In the genomic region with DNA sequence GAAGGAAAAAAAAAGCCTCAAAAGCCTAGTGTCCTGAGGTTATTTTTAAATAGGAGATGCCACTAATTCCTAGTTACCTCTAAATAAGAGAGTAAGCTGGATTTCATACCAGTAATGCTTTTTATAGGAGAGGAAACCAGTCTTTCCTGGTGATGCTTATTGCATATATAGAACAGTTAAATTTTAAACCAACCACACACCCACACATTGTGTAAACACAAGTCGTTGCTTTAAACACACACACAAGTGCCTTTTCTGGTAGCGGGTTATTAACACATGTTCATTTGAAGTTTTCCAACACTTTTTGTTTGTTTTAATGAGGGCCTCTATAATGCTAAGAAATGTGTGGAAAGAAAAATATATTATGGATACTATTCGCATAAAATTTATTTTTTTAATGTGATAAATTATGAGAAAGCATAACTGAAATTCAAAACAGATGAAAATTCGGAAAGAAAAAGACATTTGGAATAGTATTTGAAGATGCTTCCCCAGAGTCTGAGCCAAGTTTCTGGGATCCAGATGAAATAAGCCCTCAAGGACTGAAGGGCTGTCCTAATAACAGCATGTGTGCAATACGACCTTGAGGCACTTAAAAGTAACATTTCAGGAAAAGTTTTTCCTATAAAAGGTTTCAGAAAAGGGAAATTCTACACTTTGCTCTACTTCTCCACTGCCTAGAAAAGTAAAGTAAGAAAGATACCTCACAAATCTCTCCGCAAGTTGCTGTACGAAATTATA, we compare ENCODE assay signal across 8 cellular contexts. TPM values are rescaled to one million over a fixed set of nuclear protein-coding genes. Genes with fewer than 3 reads are reported as not detected.
DNase-seq lines count a peak whose midpoint lies in the region; ATAC-seq and TF ChIP-seq lines count a peak whose summit lies in the region.

No MANE protein-coding gene starts in this region.

- H3K4me3 Mint-ChIP-seq in Caco-2 (ENCODE audit: unreplicated experiment) (peak overlapping the region; percentile 78), osteocyte (ENCODE audit: unreplicated experiment) (peak overlapping the region; percentile 97)

- peak overlapping the region; percentile 98 for H3K4me2 ChIP-seq in OCI-LY3 (ENCODE audit: low read length)

- no TSS peak for BruUV-seq in Caco-2 (replicated peaks; lab: Mats Ljungman, UMichigan)

- peak overlapping the region; percentile 88 for H3K27ac ChIP-seq in OCI-LY3 (ENCODE audit: low read length)

- no peak for ATAC-seq in HG02973 (IDR thresholded peaks at IDR 0.05; ENCODE audit: unreplicated experiment)

- intact Hi-C loops in Caco-2 (cut with micrococcal nuclease; ENCODE audit: unreplicated experiment) (no loop called here), head of caudate nucleus (cut with DNase I) (no loop called here)

- H3K9me3 Mint-ChIP-seq in Caco-2 (ENCODE audit: unreplicated experiment) = no peaks in the 10 kb centered on the region
- no peaks in the 10 kb centered on the region for H3K9me3 Mint-ChIP-seq in osteocyte (ENCODE audit: unreplicated experiment)

- no peaks in the 10 kb centered on the region for H3K79me2 ChIP-seq in OCI-LY3 (ENCODE audit: low read length)

- no peak overlapping the region for H2AFZ ChIP-seq in OCI-LY3 (ENCODE audit: low read depth, low read length)

- no peak overlapping the region for H3K9ac ChIP-seq in OCI-LY3 (ENCODE audit: low read length)

- no peak for DNase-seq in Caco-2
- DNase-seq in epithelial cell of esophagus (ENCODE audit: low read depth) = no peak
- DNase-seq in osteocyte (ENCODE audit: extremely low spot score, unreplicated experiment) = no peak
- no peak for DNase-seq in head of caudate nucleus
- DNase-seq in NCI-H187 (lab: John Stamatoyannopoulos, UW) = no peak
- no peak for DNase-seq in NOMO-1 (lab: John Stamatoyannopoulos, UW; ENCODE audit: unreplicated experiment in 2 of 2)

- H3K4me1 ChIP-seq in Caco-2 (no peaks in the 10 kb centered on the region; the same call in 1 of the 2 replicates), OCI-LY3 (ENCODE audit: low read length) (peaks cover 59% of the 10 kb centered on the region)

- POLR2A ChIA-PET in Caco-2 (lab: Charles Lee) = no interaction called here

- H3K4me1 Mint-ChIP-seq in Caco-2 (ENCODE audit: low read depth, unreplicated experiment) (no peaks in the 10 kb centered on the region), osteocyte (ENCODE audit: unreplicated experiment) (peaks cover 35% of the 10 kb centered on the region)

- peaks cover 10% of the 10 kb centered on the region for H3K27me3 Mint-ChIP-seq in Caco-2 (ENCODE audit: insufficient read depth, unreplicated experiment)
- no peaks in the 10 kb centered on the region for H3K27me3 Mint-ChIP-seq in osteocyte (ENCODE audit: unreplicated experiment)

- no peak overlapping the region for H3K27ac Mint-ChIP-seq in Caco-2 (ENCODE audit: unreplicated experiment)
- peak overlapping the region; percentile 89 for H3K27ac Mint-ChIP-seq in osteocyte (ENCODE audit: unreplicated experiment)

- H3K27me3 ChIP-seq in Caco-2 (replicated peaks; ENCODE audit: control insufficient read depth, insufficient read depth, low read length) (peaks cover 2% of the 10 kb centered on the region; the same call in 1 of the 2 replicates), OCI-LY3 (ENCODE audit: low read depth, low read length) (peaks cover 3% of the 10 kb centered on the region; the same call in 1 of the 2 replicates)

- TF ChIP-seq CTCF in Caco-2 (IDR thresholded peaks at IDR 0.05; ENCODE audit: insufficient read depth in 1 of 2, low read depth in 1 of 2, low read length in 1 of 2, severe bottlenecking in 1 of 2, unreplicated experiment in 1 of 2) (no peak), OCI-LY3 (IDR thresholded peaks at IDR 0.05; ENCODE audit: low read depth, low read length) (no peak), epithelial cell of esophagus (IDR thresholded peaks at IDR 0.05; ENCODE audit: insufficient read depth, low read depth, low read length, missing control alignments) (no peak), osteocyte (IDR thresholded peaks at IDR 0.05) (no peak)

- CTCF ChIA-PET in Caco-2 (lab: Charles Lee) = no interaction called here

- H3K36me3 ChIP-seq in Caco-2 (ENCODE audit: control insufficient read depth, insufficient read depth, low read length) (no peaks in the 10 kb centered on the region), OCI-LY3 (replicated peaks; ENCODE audit: low read depth, low read length) (peaks cover 19% of the 10 kb centered on the region)

- H3K4me3 ChIP-seq in Caco-2 (ENCODE audit: low read depth, low read length) (no peak overlapping the region), OCI-LY3 (ENCODE audit: low read length) (peak overlapping the region; percentile 81), epithelial cell of esophagus (ENCODE audit: low read length) (peak overlapping the region; percentile 75)

- H3K36me3 Mint-ChIP-seq in Caco-2 (ENCODE audit: insufficient read depth, unreplicated experiment) = peaks cover 5% of the 10 kb centered on the region
- H3K36me3 Mint-ChIP-seq in osteocyte (ENCODE audit: unreplicated experiment) = peaks cover 22% of the 10 kb centered on the region

- H4K20me1 ChIP-seq in OCI-LY3 (ENCODE audit: insufficient read depth, low read length) = no peaks in the 10 kb centered on the region

- H3K9me3 ChIP-seq in Caco-2 = no peaks in the 10 kb centered on the region
- peaks cover 8% of the 10 kb centered on the region; the same call in 1 of the 2 replicates for H3K9me3 ChIP-seq in OCI-LY3 (ENCODE audit: insufficient read depth, low read length)

RNA-seq across cellular contexts. Expression of a gene that starts 2.0 kb away (rescaled TPM):
- total RNA-seq in Caco-2 (2022) (0.97 and 1.4 TPM in 2 replicates), osteocyte (35.3 and 39.1 TPM in 2 replicates)

Comparison
In these comparisons a context has a peak if more than half of its experiments do, and no peak if none do; other contexts are left out.
1. RNA of a gene that starts 2.0 kb away (total RNA-seq): 35.3 to 39.1 TPM in osteocyte; 0.97 to 1.4 TPM in Caco-2; every median in the first group is over 10 times any median in the second.